Comparison of ENCODE assay signal across 17 cellular contexts in the genomic region with DNA sequence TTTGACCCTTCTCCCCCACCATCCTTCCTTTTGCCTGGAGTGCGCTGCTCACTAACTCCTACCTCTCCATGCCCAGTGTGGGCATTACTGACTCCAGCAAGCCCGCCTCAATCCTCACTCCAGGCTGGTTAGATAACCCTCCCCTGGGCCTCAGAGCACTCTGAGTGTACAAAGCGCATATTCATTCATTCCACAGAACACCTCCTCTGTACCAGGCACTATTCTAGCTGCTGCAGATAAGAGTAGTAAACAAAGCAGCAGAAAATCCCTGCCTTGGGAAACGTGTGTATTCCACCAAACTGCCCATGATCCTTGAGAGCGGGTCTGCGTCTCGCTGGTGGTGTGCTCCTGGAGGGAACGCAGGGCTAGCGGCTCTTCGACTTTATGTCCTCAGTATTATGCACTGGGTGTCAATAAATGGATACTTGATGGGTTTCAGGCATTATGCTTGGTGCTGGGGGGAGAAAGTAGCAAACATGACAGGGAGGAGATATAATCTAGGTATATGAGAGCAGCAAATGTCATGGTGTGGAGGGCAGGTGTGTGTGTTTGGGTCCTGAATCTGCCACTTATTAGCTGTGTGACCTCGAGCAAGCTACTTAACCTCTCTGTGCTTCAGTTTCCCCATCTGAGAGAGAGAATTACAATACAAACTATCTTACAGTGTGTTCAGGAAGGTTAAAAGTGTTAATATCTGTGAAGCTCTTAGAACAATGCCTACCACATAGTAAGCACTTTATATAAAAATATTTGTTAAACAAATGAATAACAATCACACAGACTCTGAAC. TPM values are rescaled to one million over a fixed set of nuclear protein-coding genes. Genes with fewer than 3 reads are reported as not detected.
DNase-seq lines count a peak whose midpoint lies in the region; ATAC-seq and TF ChIP-seq lines count a peak whose summit lies in the region.
"Had no signal": no experiment of that assay in that cellular context is flagged by ENCODE, and none has a peak within 500 bp of the region (broad histone marks: within the 10 kb centered on the region; RNA-seq: fewer than 3 reads in every experiment).

No MANE protein-coding gene starts in this region.

- H3K27ac Mint-ChIP-seq in brain (peak overlapping the region in 3 of 5 experiments; percentile 7 to 63 (median 23)), mesothelial cell of epicardium (peak overlapping the region; percentile 39)
- H3K27ac Mint-ChIP-seq: H9 had no signal

- H3K27me3 ChIP-seq in testis, result no peaks in the 10 kb centered on the region
- H3K27me3 ChIP-seq in upper lobe of right lung, result peaks cover 8% of the 10 kb centered on the region
- H3K27me3 ChIP-seq: Peyer's patch had no signal

- DNase-seq in NCI-H226, result peak; percentile 26
- DNase-seq in mesothelial cell of epicardium (ENCODE audit: low spot score in 2 of 2, unreplicated experiment in 2 of 2), result no peak
- DNase-seq in testis, result peak; percentile 42
- DNase-seq in upper lobe of right lung, result no peak
- DNase-seq in hepatic stellate cell (ENCODE audit: low spot score), result no peak
- DNase-seq in stimulated activated CD4-positive, alpha-beta T cell treated with anti-CD3 and anti-CD28 coated beads, Interleukin-4, amount 100 ng/mL, for 24 hours, result no peak
- DNase-seq: Caco-2, EL, H9, KG1, NCI-H146, NCI-H2081 treated with DMSO at 0.1 percent for 48 hours, NCI-H524 treated with DMSO at 0.1 percent for 48 hours, Peyer's patch, Right ventricle myocardium superior, SK-N-SH had no signal

- H3K27me3 Mint-ChIP-seq in brain (peaks cover 11% of the 10 kb centered on the region), mesothelial cell of epicardium (ENCODE audit: low read depth) (no peaks in the 10 kb centered on the region)

- no peak for TF ChIP-seq POLR2A in testis (IDR thresholded peaks at IDR 0.05)

- no peaks in the 10 kb centered on the region for H3K9me3 ChIP-seq in testis
- H3K9me3 ChIP-seq in upper lobe of right lung, result no peaks in the 10 kb centered on the region
- H3K9me3 ChIP-seq: Caco-2, Peyer's patch, SK-N-SH had no signal

- TF ChIP-seq CTCF in brain (conservative IDR thresholded peaks at IDR 0.05) (no peak), mesothelial cell of epicardium (IDR thresholded peaks at IDR 0.05; ENCODE audit: unreplicated experiment) (no peak), testis (IDR thresholded peaks at IDR 0.05) (no peak), upper lobe of right lung (IDR thresholded peaks at IDR 0.05) (no peak)

- H3K9me3 Mint-ChIP-seq in brain (peaks cover 0 to 2% (median 0%) of the 10 kb centered on the region in 5 experiments), mesothelial cell of epicardium (no peaks in the 10 kb centered on the region)
- H3K9me3 Mint-ChIP-seq: H9 had no signal

- intact Hi-C loops in testis (cut with DNase I; ENCODE audit: low total_unique reads) (no loop called here), upper lobe of right lung (cut with DNase I) (no loop called here)

- no peak for ATAC-seq in upper lobe of right lung

- H3K4me3 ChIP-seq in testis, result no peak overlapping the region
- H3K4me3 ChIP-seq in upper lobe of right lung, result no peak overlapping the region
- H3K4me3 ChIP-seq: Peyer's patch had no signal

- H3K4me1 Mint-ChIP-seq in brain (peaks cover 10% of the 10 kb centered on the region), mesothelial cell of epicardium (peaks cover 11% of the 10 kb centered on the region)

- peaks cover 23% of the 10 kb centered on the region for H3K4me1 ChIP-seq in testis
- no peaks in the 10 kb centered on the region for H3K4me1 ChIP-seq in upper lobe of right lung
- H3K4me1 ChIP-seq: Peyer's patch had no signal

- no peak overlapping the region for H3K4me3 Mint-ChIP-seq in brain
- no peak overlapping the region for H3K4me3 Mint-ChIP-seq in mesothelial cell of epicardium
- H3K4me3 Mint-ChIP-seq: H9 had no signal

- H3K36me3 Mint-ChIP-seq in brain (no peaks in the 10 kb centered on the region), mesothelial cell of epicardium (no peaks in the 10 kb centered on the region)

- H3K36me3 ChIP-seq in testis (ENCODE audit: low read depth, missing control alignments), result no peaks in the 10 kb centered on the region
- no peaks in the 10 kb centered on the region for H3K36me3 ChIP-seq in upper lobe of right lung
- H3K36me3 ChIP-seq: Peyer's patch had no signal

- 71 to 78% methylated on average over 11 of the region's 11 CpGs for WGBS in testis, 2 donors

- no peak overlapping the region for H3K27ac ChIP-seq in testis
- H3K27ac ChIP-seq in upper lobe of right lung, result no peak overlapping the region
- H3K27ac ChIP-seq: Peyer's patch had no signal

RNA-seq across cellular contexts. Expression of a gene that starts 3.0 kb away (rescaled TPM):
- polyA plus RNA-seq in brain (ENCODE audit: insufficient read depth, low read depth, low replicate concordance) (1.7 TPM), testis (ENCODE audit: insufficient read depth, low read depth, low replicate concordance) (not detected)
- total RNA-seq in mesothelial cell of epicardium (not detected in 3 replicates), testis (under 1 TPM in 1 of 2 donors, not detected in 1; 0.06 TPM), upper lobe of right lung (not detected)
- total RNA-seq: Caco-2, H9, Peyer's patch, Right ventricle myocardium superior had no signal
- polyA plus RNA-seq: SK-N-SH had no signal

RNA-seq across cellular contexts. Expression of a gene that starts 27.9 kb away (rescaled TPM):
- polyA plus RNA-seq in brain (ENCODE audit: insufficient read depth, low read depth, low replicate concordance) (2.0 TPM), testis (ENCODE audit: insufficient read depth, low read depth, low replicate concordance) (not detected)
- total RNA-seq in mesothelial cell of epicardium (not detected in 3 replicates), testis (not detected), upper lobe of right lung (not detected)
- total RNA-seq: Caco-2, H9, Peyer's patch, Right ventricle myocardium superior had no signal
- polyA plus RNA-seq: SK-N-SH had no signal

Comparison
In these comparisons a context has a peak if more than half of its experiments do, and no peak if none do; other contexts are left out.
1. DNase-seq: peak in NCI-H226 (single experiment) and testis (single experiment); none in mesothelial cell of epicardium (0 of 2), upper lobe of right lung (single experiment), hepatic stellate cell (single experiment) and stimulated activated CD4-positive, alpha-beta T cell treated with anti-CD3 and anti-CD28 coated beads, Interleukin-4, amount 100 ng/mL, for 24 hours (single experiment).